In genomic region chr3:118401887-118402286, GRCh38 we compare ENCODE assay signal across 19 cellular contexts.
DNase-seq lines count a peak whose midpoint lies in the region; ATAC-seq, FAIRE-seq and TF ChIP-seq lines count a peak whose summit lies in the region.
"Had no signal": no experiment of that assay in that cellular context is flagged by ENCODE, and none has a peak within 500 bp of the region (broad histone marks: within the 10 kb centered on the region; RNA-seq: fewer than 3 reads in every experiment).

No MANE protein-coding gene starts in this region.

- H3K79me2 ChIP-seq in H1 (ENCODE audit: control insufficient read depth in 1 of 2, insufficient read depth in 2 of 2, low read length in 2 of 2): no peaks in the 10 kb centered on the region

- H2BK120ac ChIP-seq in IMR-90 (ENCODE audit: low read depth, low read length) (no peak overlapping the region), H1 (replicated peaks; ENCODE audit: low read depth, low read length) (no peak overlapping the region)

- H3K9ac ChIP-seq in IMR-90 (ENCODE audit: low read depth, low read length) (no peak overlapping the region), H1 (replicated peaks in 1 of 4; ENCODE audit: extremely low read depth in 1 of 4, low read depth in 3 of 4, low read length in 3 of 4) (no peak overlapping the region)
- H3K9ac ChIP-seq: BLaER1 treated with 17β-estradiol and CSF1 and Interleukin-3, amounts not matched to agents 10 nM and 100 nM had no signal

- H2BK5ac ChIP-seq in IMR-90 (ENCODE audit: low read depth, low read length, poor library complexity, severe bottlenecking) (no peak overlapping the region), H1 (ENCODE audit: low read depth, low read length) (no peak overlapping the region)

- no peak overlapping the region for H2AK9ac ChIP-seq in IMR-90 (replicated peaks; ENCODE audit: low read depth, low read length, poor library complexity)

- dilution Hi-C loops in IMR-90 (cut with HindIII; ENCODE audit: low sequenced_read_pairs, unreplicated experiment): no loop called here

- no peak overlapping the region for H3K56ac ChIP-seq in IMR-90 (ENCODE audit: extremely low read depth, insufficient read depth, low read length)
- no peak overlapping the region for H3K56ac ChIP-seq in H1 (replicated peaks; ENCODE audit: insufficient read length, low read depth, low read length)

- H3K4me3 ChIP-seq in A549: no peak overlapping the region
- no peak overlapping the region for H3K4me3 ChIP-seq in IMR-90 (ENCODE audit: insufficient read depth, low read depth, low read length)
- H3K4me3 ChIP-seq in H1 (ENCODE audit: extremely low read depth in 1 of 4, insufficient read depth in 2 of 4, low read depth in 3 of 4, low read length in 4 of 4): no peak overlapping the region
- H3K4me3 ChIP-seq: BLaER1 treated with 17β-estradiol and CSF1 and Interleukin-3, amounts not matched to agents 10 nM and 100 nM had no signal

- no peak overlapping the region for H3K4me2 ChIP-seq in A549
- no peak overlapping the region for H3K4me2 ChIP-seq in IMR-90 (ENCODE audit: low read depth, low read length)
- H3K4me2 ChIP-seq in H1 (ENCODE audit: insufficient read depth in 1 of 2, low read depth in 2 of 2, low read length in 2 of 2): no peak overlapping the region
- H3K4me2 ChIP-seq: BLaER1 treated with 17β-estradiol and CSF1 and Interleukin-3, amounts not matched to agents 10 nM and 100 nM had no signal

- in situ Hi-C loops in IMR-90 (cut with MboI; ENCODE audit: low sequenced_read_pairs): no loop called here

- ATAC-seq in A549 (no peak), IMR-90 (ENCODE audit: low read depth) (no peak), GM21529 (IDR thresholded peaks at IDR 0.05; ENCODE audit: unreplicated experiment) (no peak)
- ATAC-seq: CD8-positive, alpha-beta T cell had no signal

- no peak overlapping the region for H4K91ac ChIP-seq in IMR-90 (ENCODE audit: insufficient read depth, low read depth, low read length)
- H4K91ac ChIP-seq in H1 (replicated peaks; ENCODE audit: insufficient read length, low read length): no peak overlapping the region

- H3K23me2 ChIP-seq in H1 (ENCODE audit: low read depth, low read length): no peaks in the 10 kb centered on the region

- H4K5ac ChIP-seq in IMR-90 (ENCODE audit: low read depth, low read length): no peak overlapping the region
- H4K5ac ChIP-seq in H1 (ENCODE audit: insufficient read length, low read depth, low read length): no peak overlapping the region

- H4K20me1 ChIP-seq in IMR-90 (ENCODE audit: insufficient read depth, low read length) (no peaks in the 10 kb centered on the region), H1 (replicated peaks in 1 of 2; ENCODE audit: control insufficient read depth in 1 of 2, insufficient read depth in 2 of 2, low read length in 2 of 2) (no peaks in the 10 kb centered on the region)
- H4K20me1 ChIP-seq: BLaER1 treated with 17β-estradiol and CSF1 and Interleukin-3, amounts not matched to agents 10 nM and 100 nM had no signal

- FAIRE-seq in A549 (lab: Jason Lieb, UNC): no peak
- FAIRE-seq in H1 (lab: Jason Lieb, UNC): no peak
- FAIRE-seq: D721Med, G401.6, GM12891, GM19239 had no signal

- CTCF ChIA-PET in A549 (lab: Yijun Ruan, JAX) (interaction anchor here (0.6 kb wide), 1 partner anchor 1992 kb away, joined by 4 read pairs; no protein-coding TSS in a partner anchor), IMR-90 (lab: Yijun Ruan, JAX) (no interaction called here), H1 (lab: Charles Lee; ENCODE audit: partially characterized antibody) (no interaction called here)

- H2BK12ac ChIP-seq in H1 (ENCODE audit: low read depth, low read length): no peak overlapping the region

- POLR2A ChIA-PET in A549 (lab: Yijun Ruan, JAX): no interaction called here
- POLR2A ChIA-PET in IMR-90 (lab: Charles Lee; ENCODE audit: unreplicated experiment): no interaction called here
- POLR2A ChIA-PET in H1 (lab: Charles Lee; ENCODE audit: partially characterized antibody): no interaction called here

- H3K4ac ChIP-seq in IMR-90 (ENCODE audit: low read depth, low read length) (no peak overlapping the region), H1 (replicated peaks; ENCODE audit: insufficient read length, low read depth, low read length) (no peak overlapping the region)

- no peak overlapping the region for H4K8ac ChIP-seq in IMR-90 (ENCODE audit: low read depth in 2 of 2, low read length in 2 of 2)
- no peak overlapping the region for H4K8ac ChIP-seq in H1 (ENCODE audit: extremely low read depth, insufficient read depth, low read length)

- H2AFZ ChIP-seq in IMR-90 (replicated peaks; ENCODE audit: low read length, poor library complexity): no peak overlapping the region
- H2AFZ ChIP-seq in H1 (ENCODE audit: low read length): no peak overlapping the region

- no peak overlapping the region for H3K18ac ChIP-seq in IMR-90 (ENCODE audit: low read depth, low read length)
- H3K18ac ChIP-seq in H1 (ENCODE audit: extremely low read depth, low read length): no peak overlapping the region

- TF ChIP-seq POLR2A in A549 (IDR thresholded peaks at IDR 0.05; ENCODE audit: low read length): no peak
- no peak for TF ChIP-seq POLR2A in IMR-90 (IDR thresholded peaks at IDR 0.05; ENCODE audit: low read depth, low read length)
- TF ChIP-seq POLR2A in H1 (IDR thresholded peaks at IDR 0.05; ENCODE audit: control extremely low read depth in 1 of 2, low read depth in 2 of 2, low read length in 2 of 2): no peak

- TF ChIP-seq CTCF in A549 (IDR thresholded peaks at IDR 0.05) (no peak), IMR-90 (conservative IDR thresholded peaks at IDR 0.05; ENCODE audit: low read depth, low read length) (no peak), H1 (IDR thresholded peaks at IDR 0.05; ENCODE audit: control extremely low read depth in 1 of 3, insufficient read depth in 1 of 3, low read depth in 1 of 3, low read length in 3 of 3) (no peak)

- DNase-seq in A549 (ENCODE audit: low read depth in 1 of 2, low spot score in 1 of 2): no peak
- DNase-seq in IMR-90: no peak
- DNase-seq in H1 (ENCODE audit: low read depth in 1 of 2, low spot score in 2 of 2): no peak
- no peak for DNase-seq in occipital lobe (lab: John Stamatoyannopoulos, UW)
- DNase-seq: 8988T; AML-193; Caco-2; Calu3; CD4-positive, alpha-beta T cell; CD8-positive, alpha-beta T cell; DMS79 treated with DMSO at 0.1 percent for 48 hours; GF-D8 had no signal

- H2AK5ac ChIP-seq in IMR-90 (ENCODE audit: low read depth, low read length) (no peak overlapping the region), H1 (ENCODE audit: low read depth, low read length) (no peak overlapping the region)

- TF ChIP-seq EP300 in A549 (IDR thresholded peaks at IDR 0.05) (no peak), H1 (IDR thresholded peaks at IDR 0.05; ENCODE audit: borderline replicate concordance in 1 of 2, low read depth in 2 of 2, low read length in 2 of 2) (no peak)

- H2BK15ac ChIP-seq in IMR-90 (ENCODE audit: low read depth, low read length) (no peak overlapping the region), H1 (ENCODE audit: low read length) (no peak overlapping the region)

- H3K9me3 ChIP-seq in A549 (no peaks in the 10 kb centered on the region), IMR-90 (ENCODE audit: control insufficient read depth, insufficient read depth, low read length) (no peaks in the 10 kb centered on the region), H1 (ENCODE audit: insufficient read depth in 2 of 2, low read depth in 1 of 2, low read length in 1 of 2) (no peaks in the 10 kb centered on the region)
- H3K9me3 ChIP-seq: BLaER1 treated with 17β-estradiol and CSF1 and Interleukin-3, amounts not matched to agents 10 nM and 100 nM; Caco-2 had no signal

- H3K23ac ChIP-seq in IMR-90 (ENCODE audit: low read depth, low read length) (no peak overlapping the region), H1 (ENCODE audit: insufficient read length) (no peak overlapping the region)

- H3K79me1 ChIP-seq in IMR-90 (ENCODE audit: low read depth in 1 of 2, low read length in 2 of 2) (no peaks in the 10 kb centered on the region), H1 (ENCODE audit: low read depth, low read length) (no peaks in the 10 kb centered on the region)

- H2BK20ac ChIP-seq in IMR-90 (ENCODE audit: low read depth, low read length) (no peak overlapping the region), H1 (ENCODE audit: low read length) (no peak overlapping the region)

- H3K4me1 ChIP-seq in A549 (no peaks in the 10 kb centered on the region), IMR-90 (ENCODE audit: control insufficient read depth, insufficient read depth, low read length) (no peaks in the 10 kb centered on the region), H1 (replicated peaks in 1 of 4; ENCODE audit: control insufficient read depth in 3 of 4, insufficient read depth in 4 of 4, low read length in 3 of 4) (no peaks in the 10 kb centered on the region)
- H3K4me1 ChIP-seq: BLaER1 treated with 17β-estradiol and CSF1 and Interleukin-3, amounts not matched to agents 10 nM and 100 nM; Caco-2 had no signal

- H3K36me3 ChIP-seq in IMR-90 (ENCODE audit: control insufficient read depth, insufficient read depth, low read length): no peaks in the 10 kb centered on the region
- no peaks in the 10 kb centered on the region for H3K36me3 ChIP-seq in H1 (ENCODE audit: control insufficient read depth in 2 of 4, insufficient read depth in 4 of 4, low read length in 3 of 4)
- H3K36me3 ChIP-seq: BLaER1 treated with 17β-estradiol and CSF1 and Interleukin-3, amounts not matched to agents 10 nM and 100 nM had no signal

- TF ChIP-seq RAD21 in A549 (conservative IDR thresholded peaks at IDR 0.05 in 1 of 2, IDR thresholded peaks at IDR 0.05 in 1 of 2) (no peak), IMR-90 (IDR thresholded peaks at IDR 0.05; ENCODE audit: low read length) (no peak), H1 (IDR thresholded peaks at IDR 0.05 in 1 of 2, conservative IDR thresholded peaks at IDR 0.05 in 1 of 2; ENCODE audit: low read depth in 2 of 2, low read length in 2 of 2) (no peak)

- H3K14ac ChIP-seq in IMR-90 (replicated peaks; ENCODE audit: low read depth, low read length) (no peak overlapping the region), H1 (ENCODE audit: insufficient read length) (no peak overlapping the region)

- H3K27ac ChIP-seq in A549 (no peak overlapping the region), IMR-90 (ENCODE audit: insufficient read depth, low read length) (no peak overlapping the region), H1 (ENCODE audit: low read depth, low read length) (no peak overlapping the region)
- H3K27ac ChIP-seq: BLaER1 treated with 17β-estradiol and CSF1 and Interleukin-3, amounts not matched to agents 10 nM and 100 nM; C4-2B had no signal

- H3K9me1 ChIP-seq in IMR-90 (ENCODE audit: insufficient read depth, low read length): no peaks in the 10 kb centered on the region

- no TSS peak for BruUV-seq in IMR-90 (replicated peaks; lab: Mats Ljungman, UMichigan)

- intact Hi-C loops in IMR-90 (cut with micrococcal nuclease): no loop called here

- H3K27me3 ChIP-seq in IMR-90 (ENCODE audit: control insufficient read depth, insufficient read depth, low read length): no peaks in the 10 kb centered on the region
- no peaks in the 10 kb centered on the region for H3K27me3 ChIP-seq in H1 (replicated peaks in 1 of 4; ENCODE audit: control insufficient read depth in 3 of 4, extremely low read depth in 1 of 4, insufficient read depth in 3 of 4, low read length in 3 of 4)
- H3K27me3 ChIP-seq: BLaER1 treated with 17β-estradiol and CSF1 and Interleukin-3, amounts not matched to agents 10 nM and 100 nM had no signal

TF ChIP-seq in A549, 52 proteins besides CTCF, POLR2A, EP300 and RAD21 (continues in another document):
- no peak for TF ChIP-seq EHMT2 (IDR thresholded peaks at IDR 0.05; ENCODE audit: low read depth)

Comparison
In these comparisons a context has a peak if more than half of its experiments do, and no peak if none do; other contexts are left out.
1. Of the 18 proteins assayed by ChIP-seq in both H1 and A549: peak only in H1: none; only in A549: none; in both: MAFK; in neither: 17.